In genomic region chr1:3086272-3086671, GRCh38 we compare ENCODE assay signal across 15 cellular contexts. TPM values are rescaled to one million over a fixed set of nuclear protein-coding genes. Genes with fewer than 3 reads are reported as not detected.
DNase-seq lines count a peak whose midpoint lies in the region; ATAC-seq and TF ChIP-seq lines count a peak whose summit lies in the region.
"Had no signal": no experiment of that assay in that cellular context is flagged by ENCODE, and none has a peak within 500 bp of the region (broad histone marks: within the 10 kb centered on the region; RNA-seq: fewer than 3 reads in every experiment).

No MANE protein-coding gene starts in this region.

- peaks cover 4% of the 10 kb centered on the region for H3K27me3 Mint-ChIP-seq in brain
- H3K27me3 Mint-ChIP-seq in activated T-helper 17 cell treated with anti-CD3 and anti-CD28 coated beads, Interleukin-2, amount 50 U/mL, for 72 hours: no peaks in the 10 kb centered on the region
- H3K27me3 Mint-ChIP-seq: CD4-positive, alpha-beta T cell had no signal

- no peak overlapping the region for H3K4me3 ChIP-seq in retinal pigment epithelial cell (ENCODE audit: low read length)
- H3K4me3 ChIP-seq: BLaER1 had no signal

- H3K4me3 Mint-ChIP-seq in brain: peak overlapping the region in 1 of 5 experiments; percentile 74
- H3K4me3 Mint-ChIP-seq in activated T-helper 17 cell treated with anti-CD3 and anti-CD28 coated beads, Interleukin-2, amount 50 U/mL, for 72 hours: no peak overlapping the region
- H3K4me3 Mint-ChIP-seq: CD4-positive, alpha-beta T cell; CD8-positive, alpha-beta T cell had no signal

- peak overlapping the region in 3 of 5 experiments; percentile 59 to 94 (median 77) for H3K27ac Mint-ChIP-seq in brain
- no peak overlapping the region for H3K27ac Mint-ChIP-seq in activated T-helper 17 cell treated with anti-CD3 and anti-CD28 coated beads, Interleukin-2, amount 50 U/mL, for 72 hours
- H3K27ac Mint-ChIP-seq: CD4-positive, alpha-beta T cell; CD8-positive, alpha-beta T cell had no signal

- no peak for ATAC-seq in activated T-helper 17 cell treated with anti-CD3 and anti-CD28 coated beads, Interleukin-2, amount 50 U/mL, for 72 hours (replicated peaks)
- ATAC-seq in HG03460 (IDR thresholded peaks at IDR 0.05; ENCODE audit: unreplicated experiment): no peak
- ATAC-seq: CD8-positive, alpha-beta T cell had no signal

- TF ChIP-seq CTCF in brain (conservative IDR thresholded peaks at IDR 0.05) (no peak), retinal pigment epithelial cell (conservative IDR thresholded peaks at IDR 0.05; ENCODE audit: low read depth, low read length) (peak; percentile 7)

- no peaks in the 10 kb centered on the region for H3K36me3 Mint-ChIP-seq in brain
- H3K36me3 Mint-ChIP-seq in activated T-helper 17 cell treated with anti-CD3 and anti-CD28 coated beads, Interleukin-2, amount 50 U/mL, for 72 hours (ENCODE audit: low read depth): no peaks in the 10 kb centered on the region
- H3K36me3 Mint-ChIP-seq: CD8-positive, alpha-beta T cell had no signal

- peaks cover 0 to 3% (median 0%) of the 10 kb centered on the region in 5 experiments for H3K9me3 Mint-ChIP-seq in brain
- no peaks in the 10 kb centered on the region for H3K9me3 Mint-ChIP-seq in activated T-helper 17 cell treated with anti-CD3 and anti-CD28 coated beads, Interleukin-2, amount 50 U/mL, for 72 hours
- H3K9me3 Mint-ChIP-seq: CD4-positive, alpha-beta T cell; CD8-positive, alpha-beta T cell had no signal

- DNase-seq in retinal pigment epithelial cell (ENCODE audit: low read depth) (no peak), NCI-H1417 (lab: John Stamatoyannopoulos, UW) (no peak)
- DNase-seq: 8988T; ACHN; BE2C; Caco-2; Calu3; CD4-positive, alpha-beta T cell; CD8-positive, alpha-beta T cell; DMS79 treated with DMSO at 0.1 percent for 48 hours; GF-D8 had no signal

- H3K4me1 Mint-ChIP-seq in brain: peaks cover 34% of the 10 kb centered on the region
- no peaks in the 10 kb centered on the region for H3K4me1 Mint-ChIP-seq in activated T-helper 17 cell treated with anti-CD3 and anti-CD28 coated beads, Interleukin-2, amount 50 U/mL, for 72 hours

RNA-seq across cellular contexts. Expression of gene PRDM16, which starts 17.3 kb away (rescaled TPM):
- polyA plus RNA-seq in brain (ENCODE audit: insufficient read depth, low read depth, low replicate concordance): 2.4 TPM
- not detected for total RNA-seq in activated T-helper 17 cell treated with anti-CD3 and anti-CD28 coated beads, Interleukin-2, amount 50 U/mL, for 72 hours
- total RNA-seq: CD4-positive, alpha-beta T cell; CD8-positive, alpha-beta T cell had no signal
